Comparison of ENCODE assay signal across 21 cellular contexts in genomic region chr10:118760265-118760664, GRCh38.
"Had no signal": no experiment of that assay in that cellular context is flagged by ENCODE, and none has a peak within 500 bp of the region (broad histone marks: within the 10 kb centered on the region; RNA-seq: fewer than 3 reads in every experiment).

No MANE protein-coding gene starts in this region.

- H3K4me3 Mint-ChIP-seq: neural crest cell had no signal

- H3K4me1 ChIP-seq: breast epithelium, pancreas, uterus had no signal

- H3K4me3 ChIP-seq: ascending aorta, breast epithelium, pancreas, tibial artery, uterus had no signal

- DNase-seq: activated CD4-positive, alpha-beta T cell treated with anti-CD3 and anti-CD28 coated beads for 1 hour; activated CD8-positive, alpha-beta memory T cell treated with anti-CD3 and anti-CD28 coated beads for 24 hours; activated CD8-positive, alpha-beta memory T cell treated with anti-CD3 and anti-CD28 coated beads, Interleukin-2, amount 50 U/mL, for 48 hours; activated effector memory CD4-positive, alpha-beta T cell treated with Interleukin-2 at 50 U/mL for 16 hours; activated naive CD4-positive, alpha-beta T cell treated with anti-CD3 and anti-CD28 coated beads, Interleukin-2, amount 50 U/mL, for 16 hours; activated T-cell treated with anti-CD3 and anti-CD28 coated beads, Interleukin-2, amount 50 U/mL, for 48 hours; cortex of kidney; effector CD8-positive, alpha-beta T cell; hippocampal formation; midbrain; stimulated activated CD4-positive, alpha-beta T cell treated with anti-CD3 and anti-CD28 coated beads, Interleukin-12 subunit alpha, Interleukin-12 subunit beta, amount 100 ng/mL, for 4 hours; stimulated activated CD4-positive, alpha-beta T cell treated with anti-CD3 and anti-CD28 coated beads, Interleukin-2, amount 100 ng/mL, for 24 hours; stimulated activated naive CD4-positive, alpha-beta T cell treated with Interleukin-2 at 50 U/mL for 16 hours; T-helper 2 cell; tibial artery; uterus; WERI-Rb-1 had no signal

- H3K9me3 Mint-ChIP-seq: neural crest cell had no signal

- ATAC-seq: pancreas had no signal

- H3K9me3 ChIP-seq: ascending aorta, breast epithelium, pancreas, tibial artery, uterus had no signal

- H3K27me3 ChIP-seq: ascending aorta, breast epithelium, pancreas, tibial artery, uterus had no signal

- H3K27ac ChIP-seq: ascending aorta, breast epithelium, pancreas, tibial artery, uterus, WERI-Rb-1 had no signal

- H3K36me3 ChIP-seq: ascending aorta, breast epithelium, pancreas, tibial artery, uterus, WERI-Rb-1 had no signal
